Comparison of ENCODE assay signal across 26 cellular contexts in genomic region chr12:69015831-69016230, GRCh38.
"Had no signal": no experiment of that assay in that cellular context is flagged by ENCODE, and none has a peak within 500 bp of the region (broad histone marks: within the 10 kb centered on the region; RNA-seq: fewer than 3 reads in every experiment).

No MANE protein-coding gene starts in this region.

- H3K9me3 ChIP-seq: left lung, pancreas, prostate gland, suprapubic skin, thoracic aorta, tibial artery, uterus had no signal

- H3K4me1 ChIP-seq: left lung, pancreas, prostate gland, sigmoid colon, spleen, suprapubic skin, tibial artery, uterus had no signal

- DNase-seq: hypothalamus; immature natural killer cell; kidney; left colon; left lung; mesendoderm; naive B cell; natural killer cell; nephron progenitor cell; nucleus accumbens; pancreas; retina; right cardiac atrium; sigmoid colon; small intestine; spleen; stimulated activated CD4-positive, alpha-beta T cell treated with anti-CD3 and anti-CD28 coated beads, Interleukin-4, amount 100 ng/mL, for 24 hours; stimulated activated naive CD4-positive, alpha-beta T cell; tibial artery; uterus had no signal

- H3K27ac ChIP-seq: left lung, pancreas, prostate gland, sigmoid colon, spleen, suprapubic skin, thoracic aorta, tibial artery, uterus had no signal

- FAIRE-seq: islet of Langerhans, kidney, pancreas, small intestine had no signal

- H3K36me3 ChIP-seq: left lung, pancreas, prostate gland, sigmoid colon, spleen, suprapubic skin, thoracic aorta, tibial artery, uterus had no signal

- ATAC-seq: left colon; left lung; natural killer cell; pancreas; right cardiac atrium; stimulated activated effector memory CD8-positive, alpha-beta T cell treated with anti-CD3 and anti-CD28 coated beads, Interleukin-12 subunit alpha, Interleukin-12 subunit beta, amount 100 ng/mL, for 72 hours had no signal

- H3K4me3 ChIP-seq: left lung, lung, pancreas, prostate gland, sigmoid colon, spleen, suprapubic skin, thoracic aorta, tibial artery, uterus had no signal

- H3K27me3 ChIP-seq: left lung, pancreas, sigmoid colon, spleen, suprapubic skin, tibial artery, uterus had no signal
